Comparison of ENCODE assay signal across 23 cellular contexts in the genomic region with DNA sequence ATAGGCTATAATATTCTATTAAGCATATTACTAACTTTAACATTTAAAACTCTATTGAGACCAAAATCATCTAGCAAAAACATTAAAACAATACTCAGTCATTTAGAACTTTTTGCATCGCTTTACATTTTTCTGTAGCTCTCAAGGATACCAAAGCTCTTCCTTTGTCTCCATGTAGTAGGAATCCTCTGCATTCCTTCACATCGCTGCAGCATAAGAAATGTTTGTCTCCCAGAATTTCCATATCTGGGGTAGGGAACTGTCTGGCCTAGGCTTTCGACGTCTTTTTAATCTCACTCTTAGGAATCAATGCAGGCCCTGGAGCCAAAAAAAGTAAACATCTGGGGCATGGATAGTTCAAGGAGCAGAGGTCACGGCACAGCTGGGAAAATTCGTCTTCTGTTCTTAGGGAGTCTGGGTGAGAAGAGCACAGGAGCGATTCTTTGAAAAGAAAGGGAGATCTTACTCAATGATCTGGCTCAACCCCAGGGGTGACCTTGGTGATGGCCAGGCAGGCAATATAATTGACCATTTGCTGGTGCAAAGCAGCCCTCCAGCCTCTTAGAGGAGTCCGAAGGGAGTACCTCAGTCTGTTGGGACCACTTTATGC. TPM values are rescaled to one million over a fixed set of nuclear protein-coding genes. Genes with fewer than 3 reads are reported as not detected.
"Had no signal": no experiment of that assay in that cellular context is flagged by ENCODE, and none has a peak within 500 bp of the region (broad histone marks: within the 10 kb centered on the region; RNA-seq: fewer than 3 reads in every experiment).

No MANE protein-coding gene starts in this region.

- H3K27me3 Mint-ChIP-seq: stimulated activated memory B cell treated with anti-CD40 and anti-IgM and Interleukin-4, amounts not matched to agents 10 μg/mL and 1 μg/mL and 100 μg/mL, for 72 hours had no signal

- H3K79me2 ChIP-seq: parathyroid adenoma had no signal

- H3K4me3 Mint-ChIP-seq: activated naive CD8-positive, alpha-beta T cell; activated T-helper 17 cell treated with anti-CD3 and anti-CD28 coated beads, Interleukin-2, amount 50 U/mL, for 72 hours; central memory CD8-positive, alpha-beta T cell; memory B cell; naive thymus-derived CD4-positive, alpha-beta T cell; stimulated activated memory B cell treated with anti-CD40 and anti-IgM and Interleukin-4, amounts not matched to agents 10 μg/mL and 1 μg/mL and 100 μg/mL, for 72 hours had no signal

- FAIRE-seq: endometrium, frontal cortex, islet of Langerhans, urothelium cell line had no signal

- H2AFZ ChIP-seq: parathyroid adenoma had no signal

- DNase-seq: activated T-cell treated with anti-CD3 and anti-CD28 coated beads, Interleukin-2, amount 50 U/mL, for 1 hour; erythroblast; glutamatergic neuron; hypothalamus; naive thymus-derived CD4-positive, alpha-beta T cell; right cardiac atrium; stomach; T-helper 9 cell had no signal

- H3K9ac ChIP-seq: parathyroid adenoma had no signal

- H3K36me3 Mint-ChIP-seq: activated naive CD8-positive, alpha-beta T cell; memory B cell; stimulated activated memory B cell treated with anti-CD40 and anti-IgM and Interleukin-4, amounts not matched to agents 10 μg/mL and 1 μg/mL and 100 μg/mL, for 72 hours had no signal

- H3K4me1 Mint-ChIP-seq: activated T-helper 17 cell treated with anti-CD3 and anti-CD28 coated beads, Interleukin-2, amount 50 U/mL, for 72 hours; central memory CD8-positive, alpha-beta T cell; memory B cell; naive thymus-derived CD4-positive, alpha-beta T cell; stimulated activated memory B cell treated with anti-CD40 and anti-IgM and Interleukin-4, amounts not matched to agents 10 μg/mL and 1 μg/mL and 100 μg/mL, for 72 hours had no signal

- H3K36me3 ChIP-seq: breast epithelium, neutrophil, stomach, suprapubic skin, tibial nerve had no signal

- ATAC-seq: activated T-helper 17 cell treated with anti-CD3 and anti-CD28 coated beads, Interleukin-2, amount 50 U/mL, for 72 hours; naive thymus-derived CD4-positive, alpha-beta T cell; stimulated activated memory B cell treated with anti-CD40 and anti-IgM and Interleukin-4, amounts not matched to agents 10 μg/mL and 1 μg/mL and 100 μg/mL, for 72 hours had no signal

- H3K27ac ChIP-seq: breast epithelium, coronary artery, neutrophil, parathyroid adenoma, stomach, suprapubic skin had no signal

- H3K9me3 ChIP-seq: breast epithelium, neutrophil, suprapubic skin, tibial nerve had no signal

- H3K4me1 ChIP-seq: breast epithelium, parathyroid adenoma, stomach, suprapubic skin had no signal

- H3K27ac Mint-ChIP-seq: activated naive CD8-positive, alpha-beta T cell; activated T-helper 17 cell treated with anti-CD3 and anti-CD28 coated beads, Interleukin-2, amount 50 U/mL, for 72 hours; memory B cell; naive thymus-derived CD4-positive, alpha-beta T cell; stimulated activated memory B cell treated with anti-CD40 and anti-IgM and Interleukin-4, amounts not matched to agents 10 μg/mL and 1 μg/mL and 100 μg/mL, for 72 hours had no signal

- H3K27me3 ChIP-seq: breast epithelium, neutrophil, stomach, suprapubic skin, tibial nerve had no signal

- H3K4me3 ChIP-seq: breast epithelium, coronary artery, stomach, suprapubic skin, tibial nerve had no signal

RNA-seq across cellular contexts. Expression of a gene that starts 23.2 kb away (rescaled TPM):
- polyA plus RNA-seq: naive thymus-derived CD4-positive, alpha-beta T cell had no signal
